Comparison of ENCODE assay signal across 20 cellular contexts in genomic region chr16:51009359-51009758, GRCh38.
DNase-seq lines count a peak whose midpoint lies in the region; ATAC-seq and TF ChIP-seq lines count a peak whose summit lies in the region.
"Had no signal": no experiment of that assay in that cellular context is flagged by ENCODE, and none has a peak within 500 bp of the region (broad histone marks: within the 10 kb centered on the region; RNA-seq: fewer than 3 reads in every experiment).

No MANE protein-coding gene starts in this region.

- H2AK5ac ChIP-seq in trophoblast cell (ENCODE audit: low read length): no peak overlapping the region

- peak; percentile 26 for DNase-seq in coronary artery (ENCODE audit: low spot score)
- DNase-seq in left lobe of liver (ENCODE audit: low spot score): no peak
- DNase-seq in trophoblast cell: no peak
- no peak for DNase-seq in activated T-cell treated with anti-CD3 and anti-CD28 coated beads for 4 hours
- DNase-seq in Calu3: no peak
- DNase-seq: 8988T; ACHN; BE2C; C1 segment of cervical spinal cord; CD4-positive, alpha-beta memory T cell; CD4-positive, CD25-positive, alpha-beta regulatory T cell; CD8-positive, alpha-beta memory T cell; COR-L47; DMS79; DND-41; EL; GDM1 had no signal

- intact Hi-C loops in Calu3 (cut with micrococcal nuclease; ENCODE audit: unreplicated experiment): no loop called here

- H3K4me3 ChIP-seq in coronary artery: no peak overlapping the region
- peak overlapping the region; percentile 28 for H3K4me3 ChIP-seq in trophoblast cell (ENCODE audit: low read depth, low read length)
- H3K4me3 ChIP-seq: BLaER1, GM12878 had no signal

- H3K18ac ChIP-seq in trophoblast cell (ENCODE audit: low read length): no peak overlapping the region

- H3K9me3 Mint-ChIP-seq in Calu3 (ENCODE audit: low read depth, unreplicated experiment): no peaks in the 10 kb centered on the region

- no peak overlapping the region for H2BK5ac ChIP-seq in trophoblast cell (ENCODE audit: low read depth, low read length, poor library complexity)

- no peaks in the 10 kb centered on the region for H3K79me2 ChIP-seq in trophoblast cell (ENCODE audit: control insufficient read depth, insufficient read depth, low read length, poor library complexity)

- H3K27ac ChIP-seq in coronary artery: no peak overlapping the region
- no peak overlapping the region for H3K27ac ChIP-seq in trophoblast cell (ENCODE audit: low read depth, low read length)
- H3K27ac ChIP-seq: BLaER1 had no signal

- TF ChIP-seq CTCF in coronary artery (IDR thresholded peaks at IDR 0.05): no peak
- no peak for TF ChIP-seq CTCF in Calu3 (IDR thresholded peaks at IDR 0.05; ENCODE audit: unreplicated experiment)

- no peaks in the 10 kb centered on the region for H3K27me3 ChIP-seq in trophoblast cell (ENCODE audit: insufficient read depth, low read length)
- H3K27me3 ChIP-seq: BE2C, BLaER1 had no signal

- peaks cover 95% of the 10 kb centered on the region for H3K27me3 Mint-ChIP-seq in Calu3 (ENCODE audit: unreplicated experiment)

- no peak overlapping the region for H3K23ac ChIP-seq in trophoblast cell (ENCODE audit: low read length)

- H3K4ac ChIP-seq in trophoblast cell (ENCODE audit: low read depth, low read length): no peak overlapping the region

- H3K79me1 ChIP-seq in trophoblast cell (ENCODE audit: low read length): no peaks in the 10 kb centered on the region

- CTCF ChIA-PET in Calu3 (lab: Charles Lee): interaction anchor here (0.5 to 0.6 kb wide), 2 partner anchors 58 to 1059 kb away, joined by 3 read pairs; no protein-coding TSS in a partner anchor

- WGBS in trophoblast cell (ENCODE audit: extremely low coverage, insufficient coverage, insufficient read length): no CpG with 5 or more reads among the region's 3 CpGs

- H3K4me1 Mint-ChIP-seq in Calu3 (ENCODE audit: low read depth, unreplicated experiment): no peaks in the 10 kb centered on the region
- H3K4me1 Mint-ChIP-seq: CD14-positive monocyte; CD4-positive, alpha-beta memory T cell; CD4-positive, CD25-positive, alpha-beta regulatory T cell; CD8-positive, alpha-beta memory T cell had no signal

- ATAC-seq in left lobe of liver: peak; percentile 68
- ATAC-seq: GM12878 had no signal

- no peak overlapping the region for H4K91ac ChIP-seq in trophoblast cell (ENCODE audit: low read depth, low read length)

- BruUV-seq in Calu3 (replicated peaks; lab: Mats Ljungman, UMichigan): no TSS peak

- H3K14ac ChIP-seq in trophoblast cell (ENCODE audit: low read length): no peak overlapping the region

- peaks cover 2% of the 10 kb centered on the region in 2 experiments for H3K4me1 ChIP-seq in trophoblast cell (ENCODE audit: control insufficient read depth in 1 of 2, insufficient read depth in 2 of 2, low read length in 2 of 2)
- H3K4me1 ChIP-seq: BE2C, BLaER1 had no signal

- no peak overlapping the region for H2AFZ ChIP-seq in trophoblast cell (ENCODE audit: insufficient read depth, low read length, poor library complexity)

- no peak overlapping the region for H3K4me2 ChIP-seq in trophoblast cell (ENCODE audit: low read length)
- H3K4me2 ChIP-seq: BLaER1 had no signal

- H3K36me3 Mint-ChIP-seq in Calu3 (ENCODE audit: insufficient read depth, unreplicated experiment): no peaks in the 10 kb centered on the region
- H3K36me3 Mint-ChIP-seq: CD14-positive monocyte; CD4-positive, alpha-beta memory T cell; CD4-positive, CD25-positive, alpha-beta regulatory T cell; CD8-positive, alpha-beta memory T cell had no signal

- H3K36me3 ChIP-seq in trophoblast cell (ENCODE audit: control insufficient read depth in 1 of 2, insufficient read depth in 2 of 2, low read length in 2 of 2): no peaks in the 10 kb centered on the region
- H3K36me3 ChIP-seq: BE2C, BLaER1 had no signal

- no peak overlapping the region for H4K8ac ChIP-seq in trophoblast cell (ENCODE audit: low read depth, low read length)

- H4K12ac ChIP-seq in trophoblast cell (ENCODE audit: low read depth, low read length): no peak overlapping the region

- H3K9ac ChIP-seq in trophoblast cell (ENCODE audit: low read length): no peak overlapping the region
- H3K9ac ChIP-seq: BLaER1 had no signal

- no peak overlapping the region for H3K4me3 Mint-ChIP-seq in Calu3 (ENCODE audit: low read depth, unreplicated experiment)
- H3K4me3 Mint-ChIP-seq: CD14-positive monocyte; CD4-positive, alpha-beta memory T cell; CD4-positive, CD25-positive, alpha-beta regulatory T cell; CD8-positive, alpha-beta memory T cell had no signal

- H2BK120ac ChIP-seq in trophoblast cell (ENCODE audit: insufficient read depth, low read length, poor library complexity): no peak overlapping the region

- no peak overlapping the region for H2BK12ac ChIP-seq in trophoblast cell (ENCODE audit: low read length)

- peaks cover 1% of the 10 kb centered on the region for H3K9me3 ChIP-seq in trophoblast cell (ENCODE audit: insufficient read depth, low read depth, low read length)
- H3K9me3 ChIP-seq: BE2C had no signal

- H3K27ac Mint-ChIP-seq in Calu3 (ENCODE audit: unreplicated experiment): no peak overlapping the region
- H3K27ac Mint-ChIP-seq: CD14-positive monocyte; CD4-positive, alpha-beta memory T cell; CD4-positive, CD25-positive, alpha-beta regulatory T cell; CD8-positive, alpha-beta memory T cell had no signal
